Comparison of ENCODE assay signal across 7 cellular contexts in the genomic region with DNA sequence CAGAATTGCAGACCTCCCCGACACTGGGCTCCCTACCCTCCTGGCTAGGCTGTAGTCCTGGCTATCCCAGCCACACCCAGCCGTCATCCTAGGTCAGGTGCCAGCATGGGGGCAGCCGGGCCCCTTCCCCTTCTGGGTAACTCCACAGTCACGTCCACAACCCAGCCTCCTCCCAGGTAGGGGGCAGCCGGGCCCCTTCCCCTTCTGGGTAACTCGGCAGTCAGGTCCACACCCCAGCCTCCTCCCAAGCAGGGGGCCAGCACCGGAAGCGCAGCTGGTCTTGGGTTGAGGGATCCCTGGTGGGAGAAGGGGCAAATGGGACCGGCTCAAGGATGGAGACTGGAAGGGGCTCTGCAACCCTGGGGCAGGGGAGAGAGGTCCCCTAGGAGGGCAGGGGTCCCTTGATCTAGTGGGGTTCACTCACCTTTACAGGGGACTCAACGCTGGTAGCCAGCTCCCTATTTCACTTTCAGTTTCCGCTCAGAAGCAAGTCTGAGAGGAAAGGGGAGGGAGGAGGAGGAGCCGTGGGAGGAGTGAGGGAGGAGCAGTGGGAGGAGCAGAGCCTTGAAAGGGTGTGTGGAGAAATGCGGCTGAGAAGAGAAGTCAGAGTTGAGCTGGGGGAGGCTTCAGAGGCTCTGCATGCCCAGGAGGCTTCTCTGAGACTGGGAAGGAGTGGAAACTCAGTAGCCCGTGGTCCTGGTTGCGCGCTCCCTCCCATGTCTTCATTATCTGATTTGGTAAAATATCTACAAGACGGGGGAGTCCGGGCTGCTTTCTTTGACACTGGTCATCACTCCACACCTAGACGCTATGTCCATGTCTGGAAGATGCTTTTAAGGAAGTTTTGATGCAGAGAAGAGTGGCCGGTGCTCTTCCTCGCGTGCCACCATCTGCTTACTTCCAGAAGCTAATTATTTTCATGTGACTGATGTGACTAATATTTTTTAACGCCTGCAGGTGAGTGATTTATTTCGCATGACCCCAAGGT. TPM values are rescaled to one million over a fixed set of nuclear protein-coding genes. Genes with fewer than 3 reads are reported as not detected.
DNase-seq lines count a peak whose midpoint lies in the region; ATAC-seq and TF ChIP-seq lines count a peak whose summit lies in the region.

A gene (minus strand): TSS at position 494 of the 988 bp plus-strand sequence. CDS start 3,293 bp downstream, outside the sequence.

- no peaks in the 10 kb centered on the region for H4K20me1 ChIP-seq in mammary epithelial cell (ENCODE audit: insufficient read depth, low read length)

- dilution Hi-C loops in mammary epithelial cell (cut with HindIII; ENCODE audit: low sequenced_read_pairs): no loop called here

- H3K4me1 ChIP-seq in mammary epithelial cell (ENCODE audit: insufficient read depth, low read length): peaks cover 5% of the 10 kb centered on the region

- peaks cover 4% of the 10 kb centered on the region for H3K36me3 ChIP-seq in mammary epithelial cell (ENCODE audit: insufficient read depth, low read length)

- DNase-seq in NCI-H187 treated with DMSO at 0.1 percent for 48 hours (lab: John Stamatoyannopoulos, UW): peak; percentile 18
- DNase-seq in mammary epithelial cell: peak; percentile 82
- DNase-seq in iPS-NIHi7 (ENCODE audit: extremely low spot score): peak; percentile 87
- peak; percentile 59 for DNase-seq in smooth muscle cell of the brain vasculature (ENCODE audit: low read depth, low spot score)

- no peaks in the 10 kb centered on the region for H3K27me3 ChIP-seq in mammary epithelial cell (ENCODE audit: insufficient read depth, low read length)

- H3K9ac ChIP-seq in mammary epithelial cell (ENCODE audit: insufficient read depth, low read length): peak within 1 kb of the TSS; percentile 54

- TF ChIP-seq CTCF in VCaP (conservative IDR thresholded peaks at IDR 0.05): no peak
- TF ChIP-seq CTCF in mammary epithelial cell (conservative IDR thresholded peaks at IDR 0.05 in 1 of 2, IDR thresholded peaks at IDR 0.05 in 1 of 2; ENCODE audit: extremely low read depth in 1 of 2, insufficient read depth in 1 of 2, low read depth in 1 of 2, low read length in 2 of 2): no peak

- intact Hi-C loops in mammary epithelial cell (cut with micrococcal nuclease): loop anchor here (5.0 kb wide), 2 partner anchors 59 to 99 kb away; no protein-coding TSS in a partner anchor

- CTCF ChIA-PET in mammary epithelial cell (lab: Charles Lee; ENCODE audit: low non-redundant PET): interaction anchor here (0.6 kb wide), 1 partner anchor 146 kb away, joined by 6 read pairs; no protein-coding TSS in a partner anchor

- H3K9me3 ChIP-seq in mammary epithelial cell (replicated peaks; ENCODE audit: insufficient read depth, low read length): no peaks in the 10 kb centered on the region

- H2AFZ ChIP-seq in mammary epithelial cell (ENCODE audit: low read depth, low read length): peak within 1 kb of the TSS; percentile 92

- H3K27ac ChIP-seq in VCaP (peak within 1 kb of the TSS; percentile 59; the same call in 1 of the 2 replicates), mammary epithelial cell (ENCODE audit: insufficient read depth, low read depth, low read length) (peak within 1 kb of the TSS; percentile 52)

- WGBS in mammary epithelial cell (ENCODE audit: low coverage, missing lambda C conversion rate): 24% methylated on average over 20 of the region's 24 CpGs

- in situ Hi-C loops in mammary epithelial cell (cut with MboI; ENCODE audit: low sequenced_read_pairs in 2 of 2): no loop called here

- H3K4me3 ChIP-seq in mammary epithelial cell (replicated peaks in 1 of 3; ENCODE audit: insufficient read depth in 1 of 3, low read depth in 2 of 3, low read length in 3 of 3): peak within 1 kb of the TSS; percentile 91 to 94 (median 93)

- TSS peak; percentile 28 for BruUV-seq in mammary epithelial cell (replicated peaks; lab: Mats Ljungman, UMichigan)

- peak within 1 kb of the TSS; percentile 90 for H3K4me2 ChIP-seq in mammary epithelial cell (ENCODE audit: insufficient read depth, low read depth, low read length)

- H3K79me2 ChIP-seq in mammary epithelial cell (ENCODE audit: insufficient read depth, low read length): peaks cover 16% of the 10 kb centered on the region

- ATAC-seq in GM18502 (IDR thresholded peaks at IDR 0.05; ENCODE audit: poor library complexity, unreplicated experiment) (peak; percentile 100), HG02798 (IDR thresholded peaks at IDR 0.05; ENCODE audit: poor library complexity, unreplicated experiment) (peak; percentile 100)

RNA-seq across cellular contexts. Expression of the gene that starts here (rescaled TPM):
- 10 to 100 TPM; 10.2 to 14.5 TPM for total RNA-seq in mammary epithelial cell
- polyA plus RNA-seq in mammary epithelial cell: 19.8 TPM
- polyA minus RNA-seq in mammary epithelial cell: 18.6 TPM

Comparison
In these comparisons a context has a peak if more than half of its experiments do, and no peak if none do; other contexts are left out.
1. Peak in every context shown above with its lines: DNase-seq, ATAC-seq, H3K4me3 ChIP-seq and H3K27ac ChIP-seq.
2. DNase-seq: peak in every context shown above with its lines; median percentile 87 in iPS-NIHi7; 82 in mammary epithelial cell; 59 in smooth muscle cell of the brain vasculature; 18 in NCI-H187 treated with DMSO at 0.1 percent for 48 hours.